Comparison of ENCODE assay signal across 8 cellular contexts in genomic region chr20:57498425-57499400, GRCh38. TPM values are rescaled to one million over a fixed set of nuclear protein-coding genes. Genes with fewer than 3 reads are reported as not detected.
DNase-seq lines count a peak whose midpoint lies in the region; ATAC-seq and TF ChIP-seq lines count a peak whose summit lies in the region.
"Had no signal": no experiment of that assay in that cellular context is flagged by ENCODE, and none has a peak within 500 bp of the region (broad histone marks: within the 10 kb centered on the region; RNA-seq: fewer than 3 reads in every experiment).

No MANE protein-coding gene starts in this region.

- no peak overlapping the region for H3K9ac ChIP-seq in OCI-LY3 (ENCODE audit: low read length)
- H3K9ac ChIP-seq: parathyroid adenoma had no signal

- H3K36me3 Mint-ChIP-seq in HFFc6 (ENCODE audit: low read depth), result no peaks in the 10 kb centered on the region
- no peaks in the 10 kb centered on the region for H3K36me3 Mint-ChIP-seq in brain
- no peaks in the 10 kb centered on the region for H3K36me3 Mint-ChIP-seq in natural killer cell
- no peaks in the 10 kb centered on the region for H3K36me3 Mint-ChIP-seq in activated T-helper 1 cell treated with anti-CD3 and anti-CD28 coated beads, Interleukin-12 subunit alpha, Interleukin-12 subunit beta, Interleukin-2, Interleukin-4 antibody, amounts not matched to agents 30 ng/mL and 10 ng/mL and 1 ng/mL, durations not matched to agents 14 hours and 24 hours and 36 hours (ENCODE audit: low read depth)

- ATAC-seq in natural killer cell (peak; percentile 84 to 90 (median 87)), HG03521 (IDR thresholded peaks at IDR 0.05; ENCODE audit: unreplicated experiment) (no peak)

- peak overlapping the region; percentile 32 for H3K4me3 ChIP-seq in OCI-LY3 (ENCODE audit: low read length)

- intact Hi-C loops in natural killer cell (cut with micrococcal nuclease), result loop anchor here (5.0 to 10.0 kb wide), 4 partner anchors 94 to 714 kb away; no protein-coding TSS in a partner anchor
- intact Hi-C loops in activated T-helper 1 cell treated with anti-CD3 and anti-CD28 coated beads, Interleukin-12 subunit alpha, Interleukin-12 subunit beta, Interleukin-2, Interleukin-4 antibody, amounts not matched to agents 30 ng/mL and 10 ng/mL and 1 ng/mL, durations not matched to agents 14 hours and 24 hours and 36 hours (cut with micrococcal nuclease), result loop anchor here (1.0 to 10.0 kb wide), 2 partner anchors 96 to 706 kb away; no protein-coding TSS in a partner anchor

- DNase-seq in EH (ENCODE audit: low read depth) (peak; percentile 61), HFFc6 (peak; percentile 35), natural killer cell (no peak)
- DNase-seq in activated T-helper 1 cell treated with anti-CD3 and anti-CD28 coated beads, Interleukin-12 subunit alpha, Interleukin-12 subunit beta, Interleukin-2, Interleukin-4 antibody, amounts not matched to agents 30 ng/mL and 10 ng/mL and 1 ng/mL, durations not matched to agents 14 hours and 24 hours and 36 hours (ENCODE audit: low spot score), result no peak

- H3K79me2 ChIP-seq in OCI-LY3 (ENCODE audit: low read length), result no peaks in the 10 kb centered on the region
- H3K79me2 ChIP-seq: parathyroid adenoma had no signal

- H3K27me3 Mint-ChIP-seq in HFFc6 (ENCODE audit: insufficient read depth), result peaks cover 9% of the 10 kb centered on the region
- peaks cover 22% of the 10 kb centered on the region for H3K27me3 Mint-ChIP-seq in brain
- peaks cover 29 to 57% of the 10 kb centered on the region in 2 donors for H3K27me3 Mint-ChIP-seq in natural killer cell (ENCODE audit: low read depth in 2 of 2)
- H3K27me3 Mint-ChIP-seq in activated T-helper 1 cell treated with anti-CD3 and anti-CD28 coated beads, Interleukin-12 subunit alpha, Interleukin-12 subunit beta, Interleukin-2, Interleukin-4 antibody, amounts not matched to agents 30 ng/mL and 10 ng/mL and 1 ng/mL, durations not matched to agents 14 hours and 24 hours and 36 hours (ENCODE audit: insufficient read depth), result peaks cover 39% of the 10 kb centered on the region

- H3K4me2 ChIP-seq in OCI-LY3 (ENCODE audit: low read length), result peak overlapping the region; percentile 60

- peaks cover 28% of the 10 kb centered on the region for H4K20me1 ChIP-seq in OCI-LY3 (ENCODE audit: insufficient read depth, low read length)

- peaks cover 55% of the 10 kb centered on the region for H3K27me3 ChIP-seq in OCI-LY3 (ENCODE audit: low read depth, low read length)

- peaks cover 45% of the 10 kb centered on the region for H3K4me1 ChIP-seq in OCI-LY3 (ENCODE audit: low read length)
- H3K4me1 ChIP-seq: parathyroid adenoma had no signal

- TF ChIP-seq CTCF in HFFc6 (IDR thresholded peaks at IDR 0.05) (peak; percentile 65), OCI-LY3 (IDR thresholded peaks at IDR 0.05; ENCODE audit: low read depth, low read length) (peak; percentile 82), brain (conservative IDR thresholded peaks at IDR 0.05) (peak; percentile 37 to 55), natural killer cell (IDR thresholded peaks at IDR 0.05) (peak; percentile 48)

- H3K27ac Mint-ChIP-seq in HFFc6, result no peak overlapping the region; the same call in 1 of the 2 replicates
- no peak overlapping the region for H3K27ac Mint-ChIP-seq in brain
- no peak overlapping the region for H3K27ac Mint-ChIP-seq in natural killer cell
- no peak overlapping the region for H3K27ac Mint-ChIP-seq in activated T-helper 1 cell treated with anti-CD3 and anti-CD28 coated beads, Interleukin-12 subunit alpha, Interleukin-12 subunit beta, Interleukin-2, Interleukin-4 antibody, amounts not matched to agents 30 ng/mL and 10 ng/mL and 1 ng/mL, durations not matched to agents 14 hours and 24 hours and 36 hours

- no peaks in the 10 kb centered on the region for H3K9me3 Mint-ChIP-seq in HFFc6
- peaks cover 0 to 2% (median 0%) of the 10 kb centered on the region in 5 experiments for H3K9me3 Mint-ChIP-seq in brain
- no peaks in the 10 kb centered on the region for H3K9me3 Mint-ChIP-seq in natural killer cell
- H3K9me3 Mint-ChIP-seq in activated T-helper 1 cell treated with anti-CD3 and anti-CD28 coated beads, Interleukin-12 subunit alpha, Interleukin-12 subunit beta, Interleukin-2, Interleukin-4 antibody, amounts not matched to agents 30 ng/mL and 10 ng/mL and 1 ng/mL, durations not matched to agents 14 hours and 24 hours and 36 hours, result no peaks in the 10 kb centered on the region

- peaks cover 34% of the 10 kb centered on the region for H3K4me1 Mint-ChIP-seq in HFFc6 (ENCODE audit: low read depth)
- peaks cover 37% of the 10 kb centered on the region for H3K4me1 Mint-ChIP-seq in brain
- H3K4me1 Mint-ChIP-seq in natural killer cell, result peaks cover 11 to 13% of the 10 kb centered on the region in 2 donors
- peaks cover 13% of the 10 kb centered on the region for H3K4me1 Mint-ChIP-seq in activated T-helper 1 cell treated with anti-CD3 and anti-CD28 coated beads, Interleukin-12 subunit alpha, Interleukin-12 subunit beta, Interleukin-2, Interleukin-4 antibody, amounts not matched to agents 30 ng/mL and 10 ng/mL and 1 ng/mL, durations not matched to agents 14 hours and 24 hours and 36 hours (ENCODE audit: low read depth)

- no peak overlapping the region for H2AFZ ChIP-seq in OCI-LY3 (ENCODE audit: low read depth, low read length)
- H2AFZ ChIP-seq: parathyroid adenoma had no signal

- no peaks in the 10 kb centered on the region for H3K36me3 ChIP-seq in OCI-LY3 (replicated peaks; ENCODE audit: low read depth, low read length)

- no peaks in the 10 kb centered on the region for H3K9me3 ChIP-seq in OCI-LY3 (ENCODE audit: insufficient read depth, low read length)

- H3K27ac ChIP-seq in OCI-LY3 (ENCODE audit: low read length), result no peak overlapping the region
- H3K27ac ChIP-seq: parathyroid adenoma had no signal

- no peak overlapping the region for H3K4me3 Mint-ChIP-seq in HFFc6
- H3K4me3 Mint-ChIP-seq in brain, result no peak overlapping the region
- H3K4me3 Mint-ChIP-seq in natural killer cell, result no peak overlapping the region
- no peak overlapping the region for H3K4me3 Mint-ChIP-seq in activated T-helper 1 cell treated with anti-CD3 and anti-CD28 coated beads, Interleukin-12 subunit alpha, Interleukin-12 subunit beta, Interleukin-2, Interleukin-4 antibody, amounts not matched to agents 30 ng/mL and 10 ng/mL and 1 ng/mL, durations not matched to agents 14 hours and 24 hours and 36 hours

RNA-seq across cellular contexts. Expression of gene CTCFL, which starts 26.2 kb away (rescaled TPM):
- not detected for total RNA-seq in HFFc6 (2021; fragmentation: NEBNext Ultra II Directional; extraction: Animal tissue kit (Norgen Biotek cat#: 25700))
- not detected for polyA plus RNA-seq in brain (ENCODE audit: insufficient read depth, low read depth, low replicate concordance)
- not detected for total RNA-seq in natural killer cell
- total RNA-seq in activated T-helper 1 cell treated with anti-CD3 and anti-CD28 coated beads, Interleukin-12 subunit alpha, Interleukin-12 subunit beta, Interleukin-2, Interleukin-4 antibody, amounts not matched to agents 30 ng/mL and 10 ng/mL and 1 ng/mL, durations not matched to agents 14 hours and 24 hours and 36 hours, result not detected in 2 replicates

Comparison
In these comparisons a context has a peak if more than half of its experiments do, and no peak if none do; other contexts are left out.
1. DNase-seq: peak in EH (single experiment) and HFFc6 (single experiment); none in natural killer cell (single experiment) and activated T-helper 1 cell treated with anti-CD3 and anti-CD28 coated beads, Interleukin-12 subunit alpha, Interleukin-12 subunit beta, Interleukin-2, Interleukin-4 antibody, amounts not matched to agents 30 ng/mL and 10 ng/mL and 1 ng/mL, durations not matched to agents 14 hours and 24 hours and 36 hours (single experiment).
2. Peak in every context shown above with its lines, with median percentiles within 50 percentile points of each other: CTCF ChIP-seq.